Comparison of ENCODE assay signal across 8 cellular contexts in the genomic region with DNA sequence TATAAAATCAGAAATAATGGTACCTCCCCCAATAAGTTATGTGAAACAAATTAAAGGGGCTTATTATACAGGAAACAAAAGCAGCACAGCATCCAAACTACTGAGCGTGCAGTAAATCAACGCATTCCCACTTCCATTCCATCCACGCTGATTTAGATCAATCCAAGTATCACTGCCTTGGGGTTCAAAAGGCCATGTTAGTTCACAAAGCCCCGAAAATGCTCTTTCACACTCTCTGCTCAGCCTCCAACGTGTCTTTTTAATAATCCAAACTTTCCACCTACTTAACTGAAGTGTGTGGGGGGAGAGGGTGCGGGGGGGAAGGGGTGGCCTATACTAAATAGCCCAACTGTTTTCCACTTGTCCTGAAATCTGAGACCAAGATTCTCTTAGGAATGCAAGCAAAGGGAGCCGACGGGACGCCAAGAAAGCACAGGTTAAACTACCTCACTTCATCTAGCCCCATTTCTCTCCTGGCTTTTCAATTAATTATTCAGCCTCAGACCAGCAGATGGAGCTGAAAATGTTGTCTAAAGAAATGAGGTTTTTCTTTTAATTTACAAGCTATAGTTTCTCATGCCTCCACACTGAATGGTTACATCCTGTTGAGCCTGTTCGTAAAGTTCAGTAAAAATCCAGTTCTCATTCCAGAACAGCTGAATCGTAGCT. TPM values are rescaled to one million over a fixed set of nuclear protein-coding genes. Genes with fewer than 3 reads are reported as not detected.
A peak's percentile ranks its signal among the peaks of the same experiment; 100 is the strongest.
DNase-seq lines count a peak whose midpoint lies in the region; ATAC-seq, FAIRE-seq and TF ChIP-seq lines count a peak whose summit lies in the region.

No MANE protein-coding gene starts in this region.

- 8 to 14% methylated on average over 11 of the region's 11 CpGs for WGBS in lower leg skin, 2 donors

- DNase-seq in NCI-H146 (lab: John Stamatoyannopoulos, UW): peak; percentile 41
- no peak for DNase-seq in NCI-H146 treated with DMSO at 0.1 percent for 48 hours (lab: John Stamatoyannopoulos, UW; ENCODE audit: unreplicated experiment)
- peak; percentile 73 for DNase-seq in bronchial epithelial cell (ENCODE audit: low read depth)
- DNase-seq in lower leg skin (ENCODE audit: low spot score in 2 of 2): peak; percentile 40 to 86
- no peak for DNase-seq in upper lobe of right lung
- DNase-seq in inferior parietal cortex (ENCODE audit: extremely low spot score): no peak

- peak overlapping the region; percentile 83 for H3K4me3 ChIP-seq in Loucy (ENCODE audit: low read length, poor library complexity, severe bottlenecking)
- H3K4me3 ChIP-seq in bronchial epithelial cell (ENCODE audit: low read depth, low read length): peak overlapping the region; percentile 84
- H3K4me3 ChIP-seq in lower leg skin (ENCODE audit: low read depth, poor library complexity, severe bottlenecking): peak overlapping the region; percentile 43
- H3K4me3 ChIP-seq in upper lobe of right lung: peak overlapping the region; percentile 100

- H3K27me3 ChIP-seq in Loucy (ENCODE audit: insufficient read depth, low read length, poor library complexity, severe bottlenecking): no peaks in the 10 kb centered on the region
- H3K27me3 ChIP-seq in bronchial epithelial cell (ENCODE audit: control insufficient read depth, insufficient read depth, low read length): no peaks in the 10 kb centered on the region
- no peaks in the 10 kb centered on the region for H3K27me3 ChIP-seq in upper lobe of right lung

- H3K9me3 ChIP-seq in Loucy (ENCODE audit: insufficient read depth, low read depth, low read length) (no peaks in the 10 kb centered on the region), upper lobe of right lung (no peaks in the 10 kb centered on the region)

- H3K4me2 ChIP-seq in Loucy (ENCODE audit: low read depth, low read length, poor library complexity, severe bottlenecking): peak overlapping the region; percentile 79

- H3K79me2 ChIP-seq in Loucy (ENCODE audit: insufficient read depth, low read length): peaks cover 43% of the 10 kb centered on the region

- H3K9me2 ChIP-seq in Loucy (replicated peaks; ENCODE audit: low read depth, low read length): no peaks in the 10 kb centered on the region

- H3K36me3 ChIP-seq in Loucy (ENCODE audit: insufficient read depth, low read length) (peaks cover 6% of the 10 kb centered on the region; the same call in 1 of the 2 replicates), bronchial epithelial cell (ENCODE audit: control insufficient read depth, insufficient read depth, low read length) (peaks cover 6% of the 10 kb centered on the region), upper lobe of right lung (peaks cover 7% of the 10 kb centered on the region)

- peak overlapping the region; percentile 85 for H2AFZ ChIP-seq in Loucy (ENCODE audit: low read length)

- intact Hi-C loops in lower leg skin (cut with DNase I; ENCODE audit: low total_unique reads): loop anchor here (5.0 kb wide), 1 partner anchor 302 kb away; a partner anchor contains a TSS
- intact Hi-C loops in upper lobe of right lung (cut with DNase I): no loop called here

- peaks cover 36% of the 10 kb centered on the region for H3K4me1 ChIP-seq in Loucy (ENCODE audit: insufficient read depth, low read length, poor library complexity, severe bottlenecking)
- peaks cover 21% of the 10 kb centered on the region for H3K4me1 ChIP-seq in upper lobe of right lung

- no peaks in the 10 kb centered on the region for H3F3A ChIP-seq in Loucy (ENCODE audit: low read depth)

- H4K20me1 ChIP-seq in Loucy (ENCODE audit: insufficient read depth, low read length, poor library complexity, severe bottlenecking): peaks cover 33% of the 10 kb centered on the region

- FAIRE-seq in bronchial epithelial cell (lab: Jason Lieb, UNC): no peak

- peak; percentile 70 for TF ChIP-seq CTCF in Loucy (conservative IDR thresholded peaks at IDR 0.05; ENCODE audit: low read length)
- TF ChIP-seq CTCF in bronchial epithelial cell (IDR thresholded peaks at IDR 0.05; ENCODE audit: insufficient read depth, low read length, severe bottlenecking): peak; percentile 38
- TF ChIP-seq CTCF in lower leg skin (IDR thresholded peaks at IDR 0.05): no peak
- peak; percentile 53 for TF ChIP-seq CTCF in upper lobe of right lung (IDR thresholded peaks at IDR 0.05)

- H3K9ac ChIP-seq in Loucy (ENCODE audit: low read depth, low read length, poor library complexity, severe bottlenecking): peak overlapping the region; percentile 93

- ATAC-seq in GM21737 (IDR thresholded peaks at IDR 0.05; ENCODE audit: unreplicated experiment) (peak; percentile 14), upper lobe of right lung (no peak)

- no peak for TF ChIP-seq POLR2A in lower leg skin (IDR thresholded peaks at IDR 0.05)

- peak overlapping the region; percentile 99 for H3K27ac ChIP-seq in upper lobe of right lung

RNA-seq across cellular contexts. Expression of a gene that starts 1.1 kb away (rescaled TPM):
- total RNA-seq in bronchial epithelial cell: 38.5 and 61.9 TPM in 2 replicates
- total RNA-seq in lower leg skin: 10 to 100 TPM; 29.2 to 40.2 (median 35.1) TPM
- 16.2 TPM for total RNA-seq in upper lobe of right lung

RNA-seq across cellular contexts. Expression of a gene that starts 12.5 kb away (rescaled TPM):
- 16.6 and 28.0 TPM in 2 replicates for total RNA-seq in bronchial epithelial cell
- 10 to 100 TPM in 3 of 4 donors, 1 to 10 TPM in 1; 4.4 to 15.1 (median 13.5) TPM for total RNA-seq in lower leg skin
- 12.5 TPM for total RNA-seq in upper lobe of right lung

Comparison
In these comparisons a context has a peak if more than half of its experiments do, and no peak if none do; other contexts are left out.
1. DNase-seq: peak in NCI-H146 (single experiment), bronchial epithelial cell (single experiment) and lower leg skin (2 of 2); none in NCI-H146 treated with DMSO at 0.1 percent for 48 hours (single experiment), upper lobe of right lung (single experiment) and inferior parietal cortex (single experiment).
2. H3K4me3 ChIP-seq: peak in every context shown above with its lines; median percentile 100 in upper lobe of right lung; 84 in bronchial epithelial cell; 83 in Loucy; 43 in lower leg skin.
3. CTCF ChIP-seq: peak in Loucy (single experiment), bronchial epithelial cell (single experiment) and upper lobe of right lung (single experiment); none in lower leg skin (0 of 3).